ENCODE assay signal across 8 cellular contexts in the genomic region with DNA sequence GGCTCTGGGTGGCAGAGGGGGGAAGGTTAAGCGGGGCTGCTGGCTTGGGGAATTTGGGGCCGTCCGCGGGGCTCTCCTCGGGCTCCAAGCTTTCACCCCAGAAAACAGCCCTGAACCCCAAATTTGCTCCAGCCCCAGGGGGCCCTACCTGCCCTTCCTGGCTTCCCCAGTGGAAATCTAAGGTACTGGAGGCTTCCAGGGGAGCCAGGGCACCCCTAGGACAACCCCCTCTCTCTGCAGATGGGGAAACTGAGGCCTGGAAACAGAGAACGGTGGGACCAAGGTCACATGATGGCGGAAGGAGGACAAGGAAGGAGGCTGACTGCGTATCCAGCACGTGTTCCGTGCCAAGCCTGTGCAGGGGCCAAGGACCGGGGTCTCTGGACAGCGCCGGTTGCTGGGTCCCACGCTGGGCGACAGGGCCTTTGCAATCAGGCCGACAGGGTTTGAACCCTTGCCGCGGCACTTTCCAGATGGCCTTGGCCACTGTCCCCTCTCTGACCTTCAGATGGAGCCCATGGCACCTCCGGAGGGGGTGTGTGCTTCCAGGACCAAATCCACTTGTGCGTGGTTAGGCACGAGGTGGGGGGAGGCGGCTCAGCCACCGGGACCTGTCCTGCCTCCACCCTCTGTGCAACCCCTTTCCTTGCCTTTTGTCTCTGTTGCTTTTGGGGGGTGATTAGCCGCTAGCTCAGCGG.
DNase-seq lines count a peak whose midpoint lies in the region; ATAC-seq and TF ChIP-seq lines count a peak whose summit lies in the region.

No MANE protein-coding gene starts in this region.

- CTCF ChIA-PET in CD4-positive, alpha-beta memory T cell (lab: Charles Lee; ENCODE audit: partially characterized antibody): interaction anchor here (1.0 to 2.0 kb wide), 4 partner anchors 22 to 306 kb away, joined by 3 to 13 read pairs (median 3); no protein-coding TSS in a partner anchor
- CTCF ChIA-PET in T-cell (lab: Charles Lee): no interaction called here

- peaks cover 19% of the 10 kb centered on the region for H3K27me3 ChIP-seq in CD4-positive, alpha-beta memory T cell (ENCODE audit: insufficient read depth, low read length)
- no peaks in the 10 kb centered on the region for H3K27me3 ChIP-seq in ovary

- peaks cover 12 to 43% (median 22%) of the 10 kb centered on the region in 4 donors for H3K4me1 Mint-ChIP-seq in CD4-positive, alpha-beta memory T cell
- H3K4me1 Mint-ChIP-seq in T-cell: peaks cover 26 to 36% (median 26%) of the 10 kb centered on the region in 3 donors

- no peaks in the 10 kb centered on the region for H3K36me3 Mint-ChIP-seq in CD4-positive, alpha-beta memory T cell
- no peaks in the 10 kb centered on the region for H3K36me3 Mint-ChIP-seq in T-cell

- TF ChIP-seq POLR2A in ovary (IDR thresholded peaks at IDR 0.05) (no peak), erythroblast (IDR thresholded peaks at IDR 0.05; ENCODE audit: low read length) (no peak)

- ATAC-seq in T-cell (replicated peaks in 1 of 4) (peak in 1 of 4 experiments; percentile 20), GM21529 (IDR thresholded peaks at IDR 0.05; ENCODE audit: unreplicated experiment) (no peak)

- peaks cover 0 to 2% (median 0%) of the 10 kb centered on the region in 8 donors for H3K9me3 Mint-ChIP-seq in CD4-positive, alpha-beta memory T cell
- no peaks in the 10 kb centered on the region for H3K9me3 Mint-ChIP-seq in T-cell

- POLR2A ChIA-PET in CD4-positive, alpha-beta memory T cell (lab: Charles Lee; ENCODE audit: partially characterized antibody): interaction anchor here (0.7 to 4.1 kb wide), 14 partner anchors 12 to 263 kb away, joined by 3 to 56 read pairs (median 6); no protein-coding TSS in a partner anchor
- POLR2A ChIA-PET in T-cell (lab: Charles Lee): interaction anchor here in 1 of 2 donors (0.9 kb wide), 1 partner anchor 22 kb away, joined by 4 read pairs; no protein-coding TSS in a partner anchor

- no peak for DNase-seq in CD4-positive, alpha-beta memory T cell
- DNase-seq in T-cell: no peak
- no peak for DNase-seq in fibroblast of the aortic adventitia (ENCODE audit: low read depth)
- DNase-seq in ovary: peak; percentile 56 to 73 (median 70)
- DNase-seq in erythroblast (lab: John Stamatoyannopoulos, UW): no peak
- no peak for DNase-seq in effector CD8-positive, alpha-beta T cell (lab: John Stamatoyannopoulos, UW)
- DNase-seq in NCI-H2029 (lab: John Stamatoyannopoulos, UW): no peak

- TF ChIP-seq CTCF in fibroblast of the aortic adventitia (IDR thresholded peaks at IDR 0.05; ENCODE audit: insufficient read depth, low read length) (peak; percentile 19), ovary (IDR thresholded peaks at IDR 0.05) (no peak)

- H3K9me3 ChIP-seq in CD4-positive, alpha-beta memory T cell (ENCODE audit: control insufficient read depth in 1 of 2, low read length in 2 of 2): no peaks in the 10 kb centered on the region
- no peaks in the 10 kb centered on the region for H3K9me3 ChIP-seq in ovary

- peak overlapping the region in 5 of 7 donors; percentile 48 to 79 (median 68) for H3K27ac Mint-ChIP-seq in CD4-positive, alpha-beta memory T cell
- peak overlapping the region; percentile 16 to 23 for H3K27ac Mint-ChIP-seq in T-cell

- no peaks in the 10 kb centered on the region for H3K36me3 ChIP-seq in CD4-positive, alpha-beta memory T cell (ENCODE audit: insufficient read depth, low read length)
- H3K36me3 ChIP-seq in ovary: no peaks in the 10 kb centered on the region

- no peak overlapping the region for H3K27ac ChIP-seq in CD4-positive, alpha-beta memory T cell (ENCODE audit: low read depth, low read length)
- H3K27ac ChIP-seq in ovary: peak overlapping the region; percentile 90 to 94

- peak overlapping the region; percentile 76 to 96 (median 79) for H3K4me3 Mint-ChIP-seq in CD4-positive, alpha-beta memory T cell
- peak overlapping the region; percentile 64 to 88 (median 70) for H3K4me3 Mint-ChIP-seq in T-cell

- no peak for TF ChIP-seq EP300 in ovary (IDR thresholded peaks at IDR 0.05)

- intact Hi-C loops in CD4-positive, alpha-beta memory T cell (cut with micrococcal nuclease): loop anchor here (1.0 kb wide), 1 partner anchor 23 kb away; no protein-coding TSS in a partner anchor
- intact Hi-C loops in ovary (cut with DNase I): no loop called here

- 17 to 29% (median 19%) methylated on average over 25 of the region's 25 CpGs for WGBS in ovary, 3 donors

- H3K4me3 ChIP-seq in CD4-positive, alpha-beta memory T cell (ENCODE audit: low read length in 2 of 2): peak overlapping the region; percentile 36 to 45
- H3K4me3 ChIP-seq in fibroblast of the aortic adventitia (ENCODE audit: low read depth, low read length): peak overlapping the region; percentile 60
- H3K4me3 ChIP-seq in ovary: peak overlapping the region; percentile 51

- H3K4me1 ChIP-seq in CD4-positive, alpha-beta memory T cell (ENCODE audit: insufficient read depth, low read length): peaks cover 20% of the 10 kb centered on the region
- H3K4me1 ChIP-seq in ovary (ENCODE audit: insufficient read depth): peaks cover 10% of the 10 kb centered on the region

- peaks cover 32 to 38% of the 10 kb centered on the region in 2 donors for H3K27me3 Mint-ChIP-seq in CD4-positive, alpha-beta memory T cell
- peaks cover 14 to 52% of the 10 kb centered on the region in 2 donors for H3K27me3 Mint-ChIP-seq in T-cell

Comparison
In these comparisons a context has a peak if more than half of its experiments do, and no peak if none do; other contexts are left out.
1. DNase-seq: peak in ovary (5 of 5); none in CD4-positive, alpha-beta memory T cell (0 of 5), T-cell (0 of 34), fibroblast of the aortic adventitia (single experiment), erythroblast (0 of 2), effector CD8-positive, alpha-beta T cell (single experiment) and NCI-H2029 (single experiment).
2. Peak in every context shown above with its lines, with median percentiles within 50 percentile points of each other: H3K4me3 ChIP-seq.